ENCODE assay signal across 13 cellular contexts in genomic region chr3:146184616-146185015, GRCh38. TPM values are rescaled to one million over a fixed set of nuclear protein-coding genes. Genes with fewer than 3 reads are reported as not detected.
DNase-seq lines count a peak whose midpoint lies in the region; ATAC-seq and TF ChIP-seq lines count a peak whose summit lies in the region.
"Had no signal": no experiment of that assay in that cellular context is flagged by ENCODE, and none has a peak within 500 bp of the region (broad histone marks: within the 10 kb centered on the region; RNA-seq: fewer than 3 reads in every experiment).

No MANE protein-coding gene starts in this region.

- BruUV-seq in Calu3 (replicated peaks; lab: Mats Ljungman, UMichigan): no TSS peak

- no peaks in the 10 kb centered on the region for H3K36me3 Mint-ChIP-seq in Calu3 (ENCODE audit: insufficient read depth, unreplicated experiment)

- intact Hi-C loops in Calu3 (cut with micrococcal nuclease; ENCODE audit: unreplicated experiment) (loop anchor here (1.0 kb wide), 1 partner anchor 21 kb away; no protein-coding TSS in a partner anchor), left colon (cut with DNase I, micrococcal nuclease) (no loop called here)

- TF ChIP-seq CTCF in Calu3 (IDR thresholded peaks at IDR 0.05; ENCODE audit: unreplicated experiment) (no peak), astrocyte of the spinal cord (IDR thresholded peaks at IDR 0.05; ENCODE audit: low read depth, low read length) (no peak)

- DNase-seq in Calu3 (peak; percentile 81), astrocyte of the spinal cord (ENCODE audit: low read depth, low spot score) (peak; percentile 23), left colon (no peak), NCI-H2029 treated with DMSO at 0.1 percent for 48 hours (lab: John Stamatoyannopoulos, UW) (no peak), NCI-H2227 treated with DMSO at 0.1 percent for 48 hours (lab: John Stamatoyannopoulos, UW) (no peak)
- DNase-seq: amygdala; H7; stimulated activated CD4-positive, alpha-beta T cell treated with anti-CD3 and anti-CD28 coated beads, Interleukin-1b, Interleukin-23, amount 100 ng/mL, for 48 hours had no signal

- no peak overlapping the region for H3K4me3 ChIP-seq in astrocyte of the spinal cord (ENCODE audit: low read depth, low read length)

- no peak for TF ChIP-seq EP300 in Ishikawa (IDR thresholded peaks at IDR 0.05; ENCODE audit: borderline replicate concordance)

- no peak overlapping the region for H3K4me3 Mint-ChIP-seq in Calu3 (ENCODE audit: low read depth, unreplicated experiment)
- H3K4me3 Mint-ChIP-seq: B cell had no signal

- CTCF ChIA-PET in Calu3 (lab: Charles Lee): interaction anchor here (0.7 to 3.1 kb wide), 8 partner anchors 13 to 142 kb away, joined by 3 to 17 read pairs (median 4); no protein-coding TSS in a partner anchor

- ATAC-seq in left colon (peak; percentile 40), HG02623 (IDR thresholded peaks at IDR 0.05; ENCODE audit: unreplicated experiment) (no peak), HG03571 (IDR thresholded peaks at IDR 0.05; ENCODE audit: unreplicated experiment) (no peak)
- ATAC-seq: activated CD4-positive, CD25-positive, alpha-beta regulatory T cell treated with anti-CD3 and anti-CD28 coated beads, Interleukin-2, amount 50 U/mL, for 24 hours had no signal

- H3K9me3 Mint-ChIP-seq in Calu3 (ENCODE audit: low read depth, unreplicated experiment): no peaks in the 10 kb centered on the region

- in situ Hi-C loops in astrocyte of the spinal cord (cut with HindIII; ENCODE audit: low sequenced_read_pairs): no loop called here

- H3K27me3 Mint-ChIP-seq in Calu3 (ENCODE audit: unreplicated experiment): no peaks in the 10 kb centered on the region

- H3K27ac Mint-ChIP-seq in Calu3 (ENCODE audit: unreplicated experiment): no peak overlapping the region
- H3K27ac Mint-ChIP-seq: B cell had no signal

- H3K4me1 Mint-ChIP-seq in Calu3 (ENCODE audit: low read depth, unreplicated experiment): peaks cover 17% of the 10 kb centered on the region
- H3K4me1 Mint-ChIP-seq: B cell had no signal

- TF ChIP-seq RAD21 in Ishikawa (IDR thresholded peaks at IDR 0.05; ENCODE audit: low read depth): no peak

TF ChIP-seq in Ishikawa, 13 proteins besides CTCF, POLR2A, EP300 and RAD21:
- TF ChIP-seq FOXM1 (IDR thresholded peaks at IDR 0.05; ENCODE audit: borderline replicate concordance, low read depth): no peak
- no peak for TF ChIP-seq USF1 (IDR thresholded peaks at IDR 0.05)
- peak; percentile 61 for TF ChIP-seq NFIC (IDR thresholded peaks at IDR 0.05)

RNA-seq across cellular contexts. Expression of gene PLOD2, which starts 23.6 kb away (rescaled TPM):
- 84.0 and 123 TPM in 2 replicates for total RNA-seq in Calu3 (2022)
- 100 to 1,000 TPM in 1 of 2 donors, 10 to 100 TPM in 1; 89.6 to 136 TPM for total RNA-seq in left colon
- total RNA-seq: B cell had no signal

Comparison
In these comparisons a context has a peak if more than half of its experiments do, and no peak if none do; other contexts are left out.
1. DNase-seq: peak in Calu3 (single experiment) and astrocyte of the spinal cord (single experiment); none in left colon (0 of 2), NCI-H2029 treated with DMSO at 0.1 percent for 48 hours (single experiment) and NCI-H2227 treated with DMSO at 0.1 percent for 48 hours (single experiment).